9 cellular contexts compared by ENCODE assay signal in genomic region chr20:9408422-9409300, GRCh38.
A peak's percentile ranks its signal among the peaks of the same experiment; 100 is the strongest.
DNase-seq lines count a peak whose midpoint lies in the region; ATAC-seq, FAIRE-seq and TF ChIP-seq lines count a peak whose summit lies in the region.
"Had no signal": no experiment of that assay in that cellular context is flagged by ENCODE, and none has a peak within 500 bp of the region (broad histone marks: within the 10 kb centered on the region; RNA-seq: fewer than 3 reads in every experiment).

No MANE protein-coding gene starts in this region.

- H3K9me2 ChIP-seq in PC-3 (replicated peaks; ENCODE audit: low read length): no peaks in the 10 kb centered on the region

- peak; percentile 15 to 52; a peak in 3 of 6 replicates for ATAC-seq in A549
- peak; percentile 13 for ATAC-seq in GM18870 (IDR thresholded peaks at IDR 0.05; ENCODE audit: unreplicated experiment)
- peak; percentile 38 for ATAC-seq in PC-3
- ATAC-seq in HG03354 (IDR thresholded peaks at IDR 0.05; ENCODE audit: poor library complexity, severe bottlenecking, unreplicated experiment): no peak
- no peak for ATAC-seq in mucosa of descending colon

- CTCF ChIA-PET in A549 (lab: Yijun Ruan, JAX): interaction anchor here (0.6 to 11.9 kb wide), 83 partner anchors 12 to 1859 kb away, joined by 3 to 385 read pairs (median 5); no protein-coding TSS in a partner anchor
- CTCF ChIA-PET in PC-3 (lab: Charles Lee): interaction anchor here (0.5 to 1.4 kb wide), 10 partner anchors 14 to 1170 kb away, joined by 3 to 68 read pairs (median 4); no protein-coding TSS in a partner anchor

- H4K20me1 ChIP-seq in PC-3 (ENCODE audit: low read length): no peaks in the 10 kb centered on the region

- peak overlapping the region; percentile 20 for H3K9ac ChIP-seq in PC-3 (ENCODE audit: low read length)

- no peak for TF ChIP-seq POLR2A in A549 (IDR thresholded peaks at IDR 0.05; ENCODE audit: low read length)

- no peak for TF ChIP-seq EP300 in A549 (IDR thresholded peaks at IDR 0.05)

- no peaks in the 10 kb centered on the region for H3K79me2 ChIP-seq in PC-3 (ENCODE audit: low read length)

- H3K4me3 ChIP-seq in A549 (no peak overlapping the region), PC-3 (ENCODE audit: low read length) (peak overlapping the region; percentile 6; the same call in 1 of the 2 replicates), fibroblast of the aortic adventitia (ENCODE audit: low read depth, low read length) (no peak overlapping the region), mucosa of descending colon (no peak overlapping the region)

- H3K27me3 ChIP-seq in PC-3 (ENCODE audit: low read length): no peaks in the 10 kb centered on the region

- FAIRE-seq in A549 (lab: Jason Lieb, UNC): peak; percentile 36

- BruUV-seq in PC-3 (replicated peaks; lab: Mats Ljungman, UMichigan): no TSS peak

- TF ChIP-seq RAD21 in A549 (conservative IDR thresholded peaks at IDR 0.05 in 1 of 2, IDR thresholded peaks at IDR 0.05 in 1 of 2): no peak

- no peak overlapping the region for H2AFZ ChIP-seq in PC-3 (ENCODE audit: low read length)

- H3K36me3 ChIP-seq in PC-3 (ENCODE audit: low read depth, low read length): no peaks in the 10 kb centered on the region
- no peaks in the 10 kb centered on the region for H3K36me3 ChIP-seq in mucosa of descending colon (ENCODE audit: low read depth)

- no peaks in the 10 kb centered on the region for H3K9me3 ChIP-seq in A549
- no peaks in the 10 kb centered on the region for H3K9me3 ChIP-seq in PC-3 (ENCODE audit: low read length)
- H3K9me3 ChIP-seq in mucosa of descending colon: no peaks in the 10 kb centered on the region

- POLR2A ChIA-PET in A549 (lab: Yijun Ruan, JAX) (interaction anchor here (1.5 kb wide), 1 partner anchor 201 kb away, joined by 16 read pairs; no protein-coding TSS in a partner anchor), PC-3 (lab: Charles Lee; ENCODE audit: unreplicated experiment) (no interaction called here)

- H3K4me2 ChIP-seq in A549 (peak overlapping the region; percentile 6; the same call in 1 of the 3 replicates), PC-3 (ENCODE audit: low read length) (peak overlapping the region; percentile 47)

- intact Hi-C loops in PC-3 (cut with micrococcal nuclease): loop anchor here (1.0 to 5.0 kb wide), 4 partner anchors 64 to 202 kb away; no protein-coding TSS in a partner anchor
- intact Hi-C loops in mucosa of descending colon (cut with DNase I, micrococcal nuclease): loop anchor here (2.0 to 5.0 kb wide), 2 partner anchors 202 to 204 kb away; no protein-coding TSS in a partner anchor

- H3F3A ChIP-seq in PC-3 (ENCODE audit: low read length, unreplicated experiment): no peaks in the 10 kb centered on the region

- H3K27ac ChIP-seq in A549 (no peak overlapping the region), PC-3 (ENCODE audit: low read length) (peak overlapping the region; percentile 73)

- WGBS in A549 (ENCODE audit: missing lambda C conversion rate): 39% methylated on average over 10 of the region's 10 CpGs

- DNase-seq in A549 (ENCODE audit: low read depth in 1 of 2, low spot score in 1 of 2) (no peak), PC-3 (peak; percentile 70), fibroblast of the aortic adventitia (ENCODE audit: low read depth) (peak; percentile 62), D341Med (ENCODE audit: low spot score) (no peak), mucosa of descending colon (no peak), NCI-H1436 (lab: John Stamatoyannopoulos, UW) (no peak)
- DNase-seq: activated CD4-positive, CD25-positive, alpha-beta regulatory T cell had no signal

- peaks cover 16% of the 10 kb centered on the region; the same call in 2 of the 3 replicates for H3K4me1 ChIP-seq in A549
- peaks cover 25% of the 10 kb centered on the region for H3K4me1 ChIP-seq in PC-3 (ENCODE audit: insufficient read depth, low read length)
- H3K4me1 ChIP-seq in mucosa of descending colon (ENCODE audit: low read depth): no peaks in the 10 kb centered on the region

- TF ChIP-seq CTCF in A549 (IDR thresholded peaks at IDR 0.05) (peak; percentile 2; the same call in 1 of the 3 replicates), PC-3 (conservative IDR thresholded peaks at IDR 0.05; ENCODE audit: low read depth, low read length) (peak; percentile 32; the same call in 1 of the 2 replicates), fibroblast of the aortic adventitia (IDR thresholded peaks at IDR 0.05; ENCODE audit: insufficient read depth, low read length) (no peak), mucosa of descending colon (IDR thresholded peaks at IDR 0.05) (no peak)

TF ChIP-seq in A549, 52 proteins besides CTCF, POLR2A, EP300 and RAD21:
- TF ChIP-seq, protein P1, sequence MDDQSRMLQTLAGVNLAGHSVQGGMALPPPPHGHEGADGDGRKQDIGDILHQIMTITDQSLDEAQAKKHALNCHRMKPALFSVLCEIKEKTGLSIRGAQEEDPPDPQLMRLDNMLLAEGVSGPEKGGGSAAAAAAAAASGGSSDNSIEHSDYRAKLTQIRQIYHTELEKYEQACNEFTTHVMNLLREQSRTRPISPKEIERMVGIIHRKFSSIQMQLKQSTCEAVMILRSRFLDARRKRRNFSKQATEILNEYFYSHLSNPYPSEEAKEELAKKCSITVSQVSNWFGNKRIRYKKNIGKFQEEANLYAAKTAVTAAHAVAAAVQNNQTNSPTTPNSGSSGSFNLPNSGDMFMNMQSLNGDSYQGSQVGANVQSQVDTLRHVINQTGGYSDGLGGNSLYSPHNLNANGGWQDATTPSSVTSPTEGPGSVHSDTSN (IDR thresholded peaks at IDR 0.05): no peak
- TF ChIP-seq PHF8 (IDR thresholded peaks at IDR 0.05; ENCODE audit: borderline replicate concordance, low read depth) (no peak), MAZ (IDR thresholded peaks at IDR 0.05; ENCODE audit: borderline replicate concordance, low read depth, low read length) (no peak), GATA3 (IDR thresholded peaks at IDR 0.05; ENCODE audit: borderline replicate concordance) (no peak), ZNF302 (CRISPR knock-in tag; IDR thresholded peaks at IDR 0.05) (no peak), HOXA7 (CRISPR knock-in tag; IDR thresholded peaks at IDR 0.05) (no peak), RARB (CRISPR knock-in tag; IDR thresholded peaks at IDR 0.05) (no peak), HOXB5 (CRISPR knock-in tag; IDR thresholded peaks at IDR 0.05) (no peak), HOXB13 (CRISPR knock-in tag; IDR thresholded peaks at IDR 0.05; ENCODE audit: low read depth) (no peak), POLR2AphosphoS2 (conservative IDR thresholded peaks at IDR 0.05; ENCODE audit: low read length) (no peak), HDAC2 (IDR thresholded peaks at IDR 0.05) (no peak)

Comparison
In these comparisons a context has a peak if more than half of its experiments do, and no peak if none do; other contexts are left out.
1. ATAC-seq: peak in A549 (2 of 2), GM18870 (single experiment) and PC-3 (single experiment); none in HG03354 (single experiment) and mucosa of descending colon (single experiment).
2. DNase-seq: peak in PC-3 (single experiment) and fibroblast of the aortic adventitia (single experiment); none in A549 (0 of 2), D341Med (single experiment), mucosa of descending colon (0 of 3) and NCI-H1436 (single experiment).
3. CTCF ChIP-seq: peak in A549 (single experiment) and PC-3 (single experiment); none in fibroblast of the aortic adventitia (single experiment) and mucosa of descending colon (single experiment).